Comparison of ENCODE assay signal across 1 cellular context in genomic region chr19:36687214-36688056, GRCh38.
TF ChIP-seq lines count a peak whose summit lies in the region.

Gene ZNF567 (plus strand): TSS chr19:36687612. CDS start chr19:36694868, 7,256 bp downstream.

TF ChIP-seq in K562, 482 proteins besides CTCF, POLR2A, EP300 and RAD21 (continued from another document and continues in another):
- TF ChIP-seq, protein P1, sequence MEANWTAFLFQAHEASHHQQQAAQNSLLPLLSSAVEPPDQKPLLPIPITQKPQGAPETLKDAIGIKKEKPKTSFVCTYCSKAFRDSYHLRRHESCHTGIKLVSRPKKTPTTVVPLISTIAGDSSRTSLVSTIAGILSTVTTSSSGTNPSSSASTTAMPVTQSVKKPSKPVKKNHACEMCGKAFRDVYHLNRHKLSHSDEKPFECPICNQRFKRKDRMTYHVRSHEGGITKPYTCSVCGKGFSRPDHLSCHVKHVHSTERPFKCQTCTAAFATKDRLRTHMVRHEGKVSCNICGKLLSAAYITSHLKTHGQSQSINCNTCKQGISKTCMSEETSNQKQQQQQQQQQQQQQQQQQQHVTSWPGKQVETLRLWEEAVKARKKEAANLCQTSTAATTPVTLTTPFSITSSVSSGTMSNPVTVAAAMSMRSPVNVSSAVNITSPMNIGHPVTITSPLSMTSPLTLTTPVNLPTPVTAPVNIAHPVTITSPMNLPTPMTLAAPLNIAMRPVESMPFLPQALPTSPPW (CRISPR knock-in tag; IDR thresholded peaks at IDR 0.05) = peak; percentile 59
- peak; percentile 59 to 73; a peak in 3 of 4 replicates for TF ChIP-seq SIX5 (IDR thresholded peaks at IDR 0.05; ENCODE audit: borderline replicate concordance in 1 of 2, insufficient read depth in 1 of 2, low read depth in 1 of 2, low read length in 2 of 2)
- TF ChIP-seq HMGN3 (IDR thresholded peaks at IDR 0.05; ENCODE audit: borderline replicate concordance, extremely low read depth, insufficient read length, low read depth, low read length) = peak; percentile 40
- TF ChIP-seq CHD2 (IDR thresholded peaks at IDR 0.05; ENCODE audit: low read depth, low read length) = no peak
- peak in 1 of 2 experiments; percentile 56; a peak in 1 of 4 replicates for TF ChIP-seq TEAD1 (CRISPR knock-in tag; IDR thresholded peaks at IDR 0.05)
- TF ChIP-seq AFF1 (IDR thresholded peaks at IDR 0.05; ENCODE audit: low read depth in 1 of 2, partially characterized antibody in 2 of 2) = peak in 1 of 2 experiments; percentile 91
- TF ChIP-seq ZNF217 (CRISPR knock-in tag; IDR thresholded peaks at IDR 0.05) = no peak
- peak; percentile 62; the same call in 1 of the 2 replicates for TF ChIP-seq CTBP1 (IDR thresholded peaks at IDR 0.05; ENCODE audit: borderline replicate concordance)
- TF ChIP-seq, protein P2, sequence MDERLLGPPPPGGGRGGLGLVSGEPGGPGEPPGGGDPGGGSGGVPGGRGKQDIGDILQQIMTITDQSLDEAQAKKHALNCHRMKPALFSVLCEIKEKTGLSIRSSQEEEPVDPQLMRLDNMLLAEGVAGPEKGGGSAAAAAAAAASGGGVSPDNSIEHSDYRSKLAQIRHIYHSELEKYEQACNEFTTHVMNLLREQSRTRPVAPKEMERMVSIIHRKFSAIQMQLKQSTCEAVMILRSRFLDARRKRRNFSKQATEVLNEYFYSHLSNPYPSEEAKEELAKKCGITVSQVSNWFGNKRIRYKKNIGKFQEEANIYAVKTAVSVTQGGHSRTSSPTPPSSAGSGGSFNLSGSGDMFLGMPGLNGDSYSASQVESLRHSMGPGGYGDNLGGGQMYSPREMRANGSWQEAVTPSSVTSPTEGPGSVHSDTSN (CRISPR knock-in tag; IDR thresholded peaks at IDR 0.05; ENCODE audit: low read depth) = no peak
- TF ChIP-seq, protein P2 (tag; conservative IDR thresholded peaks at IDR 0.05; ENCODE audit: low read depth) = no peak
- no peak for TF ChIP-seq SOX6 (IDR thresholded peaks at IDR 0.05)
- no peak for TF ChIP-seq ZNF134 (CRISPR knock-in tag; conservative IDR thresholded peaks at IDR 0.05)
- peak; percentile 45 for TF ChIP-seq RBBP5 (IDR thresholded peaks at IDR 0.05; ENCODE audit: borderline replicate concordance, insufficient read depth, low read length, poor library complexity, severe bottlenecking)
- TF ChIP-seq ZNF146 (CRISPR knock-in tag; IDR thresholded peaks at IDR 0.05; ENCODE audit: unreplicated experiment) = no peak
- TF ChIP-seq PHF8 (IDR thresholded peaks at IDR 0.05; ENCODE audit: borderline replicate concordance, low read length) = peak; percentile 84; the same call in 1 of the 2 replicates
- TF ChIP-seq MIER1 (IDR thresholded peaks at IDR 0.05; ENCODE audit: low read depth) = no peak
- TF ChIP-seq ZKSCAN3 (CRISPR knock-in tag; IDR thresholded peaks at IDR 0.05) = no peak
- TF ChIP-seq ARID1B (IDR thresholded peaks at IDR 0.05) = no peak
- TF ChIP-seq ATF1 (CRISPR knock-in tag; IDR thresholded peaks at IDR 0.05) = no peak
- TF ChIP-seq ATF1 (tag; IDR thresholded peaks at IDR 0.05) = peak; percentile 80
- no peak for TF ChIP-seq STAT5A (IDR thresholded peaks at IDR 0.05; ENCODE audit: borderline replicate concordance, low read length)
- no peak for TF ChIP-seq ZNF644 (tag; IDR thresholded peaks at IDR 0.05; ENCODE audit: low read depth)
- TF ChIP-seq MTA2 (IDR thresholded peaks at IDR 0.05; ENCODE audit: low read depth) = peak; percentile 53; the same call in 1 of the 2 replicates
- TF ChIP-seq L3MBTL2 (IDR thresholded peaks at IDR 0.05) = peak; percentile 64
- TF ChIP-seq, protein P3, sequence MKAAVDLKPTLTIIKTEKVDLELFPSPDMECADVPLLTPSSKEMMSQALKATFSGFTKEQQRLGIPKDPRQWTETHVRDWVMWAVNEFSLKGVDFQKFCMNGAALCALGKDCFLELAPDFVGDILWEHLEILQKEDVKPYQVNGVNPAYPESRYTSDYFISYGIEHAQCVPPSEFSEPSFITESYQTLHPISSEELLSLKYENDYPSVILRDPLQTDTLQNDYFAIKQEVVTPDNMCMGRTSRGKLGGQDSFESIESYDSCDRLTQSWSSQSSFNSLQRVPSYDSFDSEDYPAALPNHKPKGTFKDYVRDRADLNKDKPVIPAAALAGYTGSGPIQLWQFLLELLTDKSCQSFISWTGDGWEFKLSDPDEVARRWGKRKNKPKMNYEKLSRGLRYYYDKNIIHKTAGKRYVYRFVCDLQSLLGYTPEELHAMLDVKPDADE (conservative IDR thresholded peaks at IDR 0.05; ENCODE audit: control insufficient read depth, low read depth, low read length) = peak; percentile 69; the same call in 1 of the 2 replicates
- no peak for TF ChIP-seq ZNF445 (CRISPR knock-in tag; IDR thresholded peaks at IDR 0.05; ENCODE audit: low read depth)
- TF ChIP-seq CHD4 (IDR thresholded peaks at IDR 0.05; ENCODE audit: insufficient read depth, insufficient replicate concordance, low read depth, low read length, poor library complexity, severe bottlenecking) = no peak
- TF ChIP-seq, protein P4, sequence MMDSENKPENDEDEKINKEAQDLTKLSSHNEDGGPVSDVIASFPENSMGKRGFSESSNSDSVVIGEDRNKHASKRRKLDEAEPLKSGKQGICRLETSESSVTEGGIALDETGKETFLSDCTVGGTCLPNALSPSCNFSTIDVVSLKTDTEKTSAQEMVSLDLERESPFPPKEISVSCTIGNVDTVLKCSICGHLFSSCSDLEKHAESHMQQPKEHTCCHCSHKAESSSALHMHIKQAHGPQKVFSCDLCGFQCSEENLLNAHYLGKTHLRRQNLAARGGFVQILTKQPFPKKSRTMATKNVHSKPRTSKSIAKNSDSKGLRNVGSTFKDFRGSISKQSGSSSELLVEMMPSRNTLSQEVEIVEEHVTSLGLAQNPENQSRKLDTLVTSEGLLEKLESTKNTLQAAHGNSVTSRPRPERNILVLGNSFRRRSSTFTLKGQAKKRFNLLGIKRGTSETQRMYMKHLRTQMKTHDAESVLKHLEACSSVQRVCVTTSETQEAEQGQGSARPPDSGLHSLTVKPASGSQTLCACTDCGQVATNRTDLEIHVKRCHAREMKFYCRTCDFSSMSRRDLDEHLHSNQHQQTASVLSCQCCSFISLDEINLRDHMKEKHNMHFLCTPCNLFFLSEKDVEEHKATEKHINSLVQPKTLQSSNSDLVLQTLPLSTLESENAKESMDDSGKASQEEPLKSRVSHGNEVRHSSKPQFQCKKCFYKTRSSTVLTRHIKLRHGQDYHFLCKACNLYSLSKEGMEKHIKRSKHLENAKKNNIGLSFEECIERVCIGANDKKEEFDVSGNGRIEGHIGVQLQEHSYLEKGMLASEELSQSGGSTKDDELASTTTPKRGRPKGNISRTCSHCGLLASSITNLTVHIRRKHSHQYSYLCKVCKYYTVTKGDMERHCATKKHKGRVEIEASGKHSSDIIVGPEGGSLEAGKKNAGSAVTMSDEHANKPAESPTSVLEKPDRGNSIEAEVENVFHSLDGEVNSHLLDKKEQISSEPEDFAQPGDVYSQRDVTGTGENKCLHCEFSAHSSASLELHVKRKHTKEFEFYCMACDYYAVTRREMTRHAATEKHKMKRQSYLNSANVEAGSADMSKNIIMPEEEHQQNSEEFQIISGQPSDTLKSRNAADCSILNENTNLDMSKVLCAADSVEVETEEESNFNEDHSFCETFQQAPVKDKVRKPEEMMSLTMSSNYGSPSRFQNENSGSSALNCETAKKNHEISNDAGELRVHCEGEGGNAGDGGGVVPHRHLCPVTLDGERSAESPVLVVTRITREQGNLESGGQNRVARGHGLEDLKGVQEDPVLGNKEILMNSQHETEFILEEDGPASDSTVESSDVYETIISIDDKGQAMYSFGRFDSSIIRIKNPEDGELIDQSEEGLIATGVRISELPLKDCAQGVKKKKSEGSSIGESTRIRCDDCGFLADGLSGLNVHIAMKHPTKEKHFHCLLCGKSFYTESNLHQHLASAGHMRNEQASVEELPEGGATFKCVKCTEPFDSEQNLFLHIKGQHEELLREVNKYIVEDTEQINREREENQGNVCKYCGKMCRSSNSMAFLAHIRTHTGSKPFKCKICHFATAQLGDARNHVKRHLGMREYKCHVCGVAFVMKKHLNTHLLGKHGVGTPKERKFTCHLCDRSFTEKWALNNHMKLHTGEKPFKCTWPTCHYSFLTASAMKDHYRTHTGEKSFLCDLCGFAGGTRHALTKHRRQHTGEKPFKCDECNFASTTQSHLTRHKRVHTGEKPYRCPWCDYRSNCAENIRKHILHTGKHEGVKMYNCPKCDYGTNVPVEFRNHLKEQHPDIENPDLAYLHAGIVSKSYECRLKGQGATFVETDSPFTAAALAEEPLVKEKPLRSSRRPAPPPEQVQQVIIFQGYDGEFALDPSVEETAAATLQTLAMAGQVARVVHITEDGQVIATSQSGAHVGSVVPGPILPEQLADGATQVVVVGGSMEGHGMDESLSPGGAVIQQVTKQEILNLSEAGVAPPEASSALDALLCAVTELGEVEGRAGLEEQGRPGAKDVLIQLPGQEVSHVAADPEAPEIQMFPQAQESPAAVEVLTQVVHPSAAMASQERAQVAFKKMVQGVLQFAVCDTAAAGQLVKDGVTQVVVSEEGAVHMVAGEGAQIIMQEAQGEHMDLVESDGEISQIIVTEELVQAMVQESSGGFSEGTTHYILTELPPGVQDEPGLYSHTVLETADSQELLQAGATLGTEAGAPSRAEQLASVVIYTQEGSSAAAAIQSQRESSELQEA (IDR thresholded peaks at IDR 0.05; ENCODE audit: low read depth) = no peak
- no peak for TF ChIP-seq ASH1L (IDR thresholded peaks at IDR 0.05; ENCODE audit: borderline replicate concordance, low read depth, partially characterized antibody)
- peak; percentile 65 for TF ChIP-seq GABPA (tag; conservative IDR thresholded peaks at IDR 0.05; ENCODE audit: low read depth)
- TF ChIP-seq POLR2B (IDR thresholded peaks at IDR 0.05; ENCODE audit: low read depth, partially characterized antibody) = peak; percentile 81
- no peak for TF ChIP-seq POLR2AphosphoS2 (IDR thresholded peaks at IDR 0.05; ENCODE audit: low read length)
- peak; percentile 97 for TF ChIP-seq NR2C2 (CRISPR knock-in tag; IDR thresholded peaks at IDR 0.05)
- peak; percentile 99 for TF ChIP-seq NR2C2 (tag; IDR thresholded peaks at IDR 0.05)
- 0 out of 2 replicates have a peak, but pooled peaks have one; percentile 42 for TF ChIP-seq E2F3 (CRISPR knock-in tag; IDR thresholded peaks at IDR 0.05)
- no peak for TF ChIP-seq RNF2 (IDR thresholded peaks at IDR 0.05)
- peak; percentile 94 for TF ChIP-seq HCFC1 (IDR thresholded peaks at IDR 0.05; ENCODE audit: low read depth, low read length)
- TF ChIP-seq TAF9B (IDR thresholded peaks at IDR 0.05; ENCODE audit: partially characterized antibody) = peak; percentile 36
- no peak for TF ChIP-seq ZNF347 (CRISPR knock-in tag; IDR thresholded peaks at IDR 0.05; ENCODE audit: low read depth)
- TF ChIP-seq, protein P5, sequence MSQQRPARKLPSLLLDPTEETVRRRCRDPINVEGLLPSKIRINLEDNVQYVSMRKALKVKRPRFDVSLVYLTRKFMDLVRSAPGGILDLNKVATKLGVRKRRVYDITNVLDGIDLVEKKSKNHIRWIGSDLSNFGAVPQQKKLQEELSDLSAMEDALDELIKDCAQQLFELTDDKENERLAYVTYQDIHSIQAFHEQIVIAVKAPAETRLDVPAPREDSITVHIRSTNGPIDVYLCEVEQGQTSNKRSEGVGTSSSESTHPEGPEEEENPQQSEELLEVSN (IDR thresholded peaks at IDR 0.05; ENCODE audit: borderline replicate concordance in 1 of 2, extremely low read depth in 1 of 2, insufficient read depth in 1 of 2, insufficient read length in 1 of 2, low read depth in 1 of 2, low read length in 1 of 2, poor library complexity in 1 of 2, severe bottlenecking in 1 of 2) = peak in 1 of 2 experiments; percentile 69
- TF ChIP-seq, protein P6, sequence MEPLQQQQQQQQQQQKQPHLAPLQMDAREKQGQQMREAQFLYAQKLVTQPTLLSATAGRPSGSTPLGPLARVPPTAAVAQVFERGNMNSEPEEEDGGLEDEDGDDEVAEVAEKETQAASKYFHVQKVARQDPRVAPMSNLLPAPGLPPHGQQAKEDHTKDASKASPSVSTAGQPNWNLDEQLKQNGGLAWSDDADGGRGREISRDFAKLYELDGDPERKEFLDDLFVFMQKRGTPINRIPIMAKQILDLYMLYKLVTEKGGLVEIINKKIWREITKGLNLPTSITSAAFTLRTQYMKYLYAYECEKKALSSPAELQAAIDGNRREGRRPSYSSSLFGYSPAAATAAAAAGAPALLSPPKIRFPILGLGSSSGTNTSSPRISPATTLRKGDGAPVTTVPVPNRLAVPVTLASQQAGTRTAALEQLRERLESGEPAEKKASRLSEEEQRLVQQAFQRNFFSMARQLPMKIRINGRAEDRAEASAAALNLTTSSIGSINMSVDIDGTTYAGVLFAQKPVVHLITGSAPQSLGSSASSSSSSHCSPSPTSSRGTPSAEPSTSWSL (CRISPR knock-in tag; IDR thresholded peaks at IDR 0.05; ENCODE audit: borderline replicate concordance) = no peak
- TF ChIP-seq KDM5B (IDR thresholded peaks at IDR 0.05; ENCODE audit: insufficient replicate concordance, low read depth, low read length) = peak; percentile 67
- TF ChIP-seq POLR3G (IDR thresholded peaks at IDR 0.05; ENCODE audit: extremely low read depth, insufficient read length, insufficient replicate concordance) = no peak
- no peak for TF ChIP-seq TAL1 (IDR thresholded peaks at IDR 0.05)
